8 cellular contexts compared by ENCODE assay signal in the genomic region with DNA sequence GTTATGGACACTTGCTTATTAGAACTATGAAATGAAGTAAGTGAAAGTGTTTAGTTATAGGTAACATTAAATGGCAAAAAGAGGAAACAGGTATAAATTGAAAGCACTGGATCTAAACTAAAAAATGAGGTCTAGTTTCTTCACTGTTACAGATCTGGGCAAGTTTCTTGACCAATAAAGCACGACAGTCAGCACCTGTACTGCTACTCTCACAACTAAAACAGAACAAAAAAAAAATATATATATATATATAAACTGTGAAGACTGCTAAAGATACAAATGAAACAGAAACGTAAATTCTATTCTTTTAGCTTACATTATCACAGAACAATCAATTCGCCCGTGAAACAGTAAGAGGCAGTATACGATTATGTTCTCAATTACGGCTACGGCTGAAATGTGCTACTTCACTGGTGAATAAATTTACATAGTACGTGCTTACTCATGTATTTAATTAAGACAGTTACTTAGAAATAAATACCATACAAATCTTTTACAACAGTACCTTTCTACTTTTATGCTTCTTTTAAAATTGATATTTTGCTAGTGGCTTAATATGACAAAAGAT. TPM values are rescaled to one million over a fixed set of nuclear protein-coding genes. Genes with fewer than 3 reads are reported as not detected.
DNase-seq lines count a peak whose midpoint lies in the region; ATAC-seq and TF ChIP-seq lines count a peak whose summit lies in the region.

No MANE protein-coding gene starts in this region.

- peaks cover 6% of the 10 kb centered on the region for H3K9me3 Mint-ChIP-seq in activated T-cell treated with anti-CD3 and anti-CD28 coated beads, Interleukin-2, amount 50 U/mL, for 4 hours

- H3K4me1 ChIP-seq in OCI-LY7 (ENCODE audit: insufficient read depth, low read length, poor library complexity, severe bottlenecking) = no peaks in the 10 kb centered on the region
- H3K4me1 ChIP-seq in upper lobe of right lung = peaks cover 49% of the 10 kb centered on the region

- peak overlapping the region; percentile 73 for H3K4me3 Mint-ChIP-seq in activated T-cell treated with anti-CD3 and anti-CD28 coated beads, Interleukin-2, amount 50 U/mL, for 4 hours

- no TSS peak for BruUV-seq in OCI-LY7 (replicated peaks; lab: Mats Ljungman, UMichigan)

- H3K27ac ChIP-seq in OCI-LY7 (ENCODE audit: low read depth, low read length, poor library complexity, severe bottlenecking) (no peak overlapping the region), upper lobe of right lung (peak overlapping the region; percentile 98)

- H3K4me1 Mint-ChIP-seq in activated T-cell treated with anti-CD3 and anti-CD28 coated beads, Interleukin-2, amount 50 U/mL, for 4 hours (ENCODE audit: low read depth) = peaks cover 41% of the 10 kb centered on the region

- no peaks in the 10 kb centered on the region for H3K36me3 ChIP-seq in OCI-LY7 (ENCODE audit: insufficient read depth, low read length)
- H3K36me3 ChIP-seq in upper lobe of right lung = no peaks in the 10 kb centered on the region

- POLR2A ChIA-PET in OCI-LY7 (lab: Charles Lee) = no interaction called here

- no peak overlapping the region for H2AFZ ChIP-seq in OCI-LY7 (ENCODE audit: low read length)

- H3K4me3 ChIP-seq in OCI-LY7 (ENCODE audit: low read depth, low read length, poor library complexity, severe bottlenecking) (no peak overlapping the region), epithelial cell of proximal tubule (ENCODE audit: low read depth, low read length) (peak overlapping the region; percentile 15), upper lobe of right lung (peak overlapping the region; percentile 97)

- peaks cover 5% of the 10 kb centered on the region for H3K36me3 Mint-ChIP-seq in activated T-cell treated with anti-CD3 and anti-CD28 coated beads, Interleukin-2, amount 50 U/mL, for 4 hours (ENCODE audit: insufficient read depth)

- DNase-seq in activated T-cell treated with anti-CD3 and anti-CD28 coated beads, Interleukin-2, amount 50 U/mL, for 4 hours = no peak
- no peak for DNase-seq in activated T-cell treated with anti-CD3 and anti-CD28 coated beads, Interleukin-2, amount 50 U/mL, for 48 hours
- DNase-seq in OCI-LY7 (ENCODE audit: low spot score) = no peak
- no peak for DNase-seq in epithelial cell of proximal tubule (ENCODE audit: low read depth)
- no peak for DNase-seq in upper lobe of right lung
- no peak for DNase-seq in A172 (ENCODE audit: low spot score)
- DNase-seq in ureter (ENCODE audit: low spot score) = no peak

- intact Hi-C loops in OCI-LY7 (cut with micrococcal nuclease; ENCODE audit: unreplicated experiment) (loop anchor here (5.0 kb wide), 1 partner anchor 320 kb away; no protein-coding TSS in a partner anchor), upper lobe of right lung (cut with DNase I) (no loop called here)

- H3K27me3 Mint-ChIP-seq in activated T-cell treated with anti-CD3 and anti-CD28 coated beads, Interleukin-2, amount 50 U/mL, for 4 hours (ENCODE audit: low read depth) = no peaks in the 10 kb centered on the region

- TF ChIP-seq CTCF in OCI-LY7 (conservative IDR thresholded peaks at IDR 0.05; ENCODE audit: low read length) (0 out of 2 replicates have a peak, but pooled peaks have one; percentile 15), epithelial cell of proximal tubule (conservative IDR thresholded peaks at IDR 0.05; ENCODE audit: low read depth, low read length) (peak; percentile 54), upper lobe of right lung (IDR thresholded peaks at IDR 0.05) (peak; percentile 34)

- H3K79me2 ChIP-seq in OCI-LY7 (ENCODE audit: insufficient read depth, low read depth, low read length) = no peaks in the 10 kb centered on the region

- H3K4me2 ChIP-seq in OCI-LY7 (ENCODE audit: low read length) = no peak overlapping the region

- H4K20me1 ChIP-seq in OCI-LY7 (ENCODE audit: insufficient read depth, low read length) = no peaks in the 10 kb centered on the region

- no peaks in the 10 kb centered on the region for H3K9me3 ChIP-seq in OCI-LY7 (ENCODE audit: low read length)
- no peaks in the 10 kb centered on the region for H3K9me3 ChIP-seq in upper lobe of right lung

- H3K9me2 ChIP-seq in OCI-LY7 (ENCODE audit: insufficient read depth, low read length) = no peaks in the 10 kb centered on the region

- CTCF ChIA-PET in OCI-LY7 (lab: Charles Lee; ENCODE audit: unreplicated experiment) = no interaction called here

- no peaks in the 10 kb centered on the region for H3K27me3 ChIP-seq in upper lobe of right lung

- no peak for ATAC-seq in activated T-cell treated with anti-CD3 and anti-CD28 coated beads, Interleukin-2, amount 50 U/mL, for 4 hours
- ATAC-seq in HG02610 (IDR thresholded peaks at IDR 0.05; ENCODE audit: unreplicated experiment) = peak; percentile 22
- no peak for ATAC-seq in upper lobe of right lung

RNA-seq across cellular contexts. Expression of gene AHR, which starts 4.2 kb away (rescaled TPM):
- 10 to 100 TPM; 41.9 to 60.0 (median 46.6) TPM for total RNA-seq in activated T-cell treated with anti-CD3 and anti-CD28 coated beads, Interleukin-2, amount 50 U/mL, for 4 hours
- not detected in 2 replicates for total RNA-seq in OCI-LY7 (2014; rRNA removed; shearing (Covaris generic))
- total RNA-seq in OCI-LY7 (2022) = not detected in 2 replicates
- total RNA-seq in epithelial cell of proximal tubule = 53.6 and 59.1 TPM in 2 replicates
- total RNA-seq in upper lobe of right lung = 118 TPM
- total RNA-seq in A172 (2014; rRNA removed; shearing (Covaris generic)) = not detected in 2 replicates
- 368 TPM for total RNA-seq in ureter

Comparison
In these comparisons a context has a peak if more than half of its experiments do, and no peak if none do; other contexts are left out.
1. RNA of gene AHR, which starts 4.2 kb away (total RNA-seq): 368 TPM in ureter (single experiment), 118 TPM in upper lobe of right lung (single experiment), 53.6 to 59.1 TPM in epithelial cell of proximal tubule and 41.9 to 60.0 TPM in activated T-cell treated with anti-CD3 and anti-CD28 coated beads, Interleukin-2, amount 50 U/mL, for 4 hours; not detected in OCI-LY7 and not detected in A172; every median in the first group is over 10 times any median in the second.
2. Peak in every context shown above with its lines, with median percentiles within 50 percentile points of each other: CTCF ChIP-seq.